11 cellular contexts compared by ENCODE assay signal in the genomic region with DNA sequence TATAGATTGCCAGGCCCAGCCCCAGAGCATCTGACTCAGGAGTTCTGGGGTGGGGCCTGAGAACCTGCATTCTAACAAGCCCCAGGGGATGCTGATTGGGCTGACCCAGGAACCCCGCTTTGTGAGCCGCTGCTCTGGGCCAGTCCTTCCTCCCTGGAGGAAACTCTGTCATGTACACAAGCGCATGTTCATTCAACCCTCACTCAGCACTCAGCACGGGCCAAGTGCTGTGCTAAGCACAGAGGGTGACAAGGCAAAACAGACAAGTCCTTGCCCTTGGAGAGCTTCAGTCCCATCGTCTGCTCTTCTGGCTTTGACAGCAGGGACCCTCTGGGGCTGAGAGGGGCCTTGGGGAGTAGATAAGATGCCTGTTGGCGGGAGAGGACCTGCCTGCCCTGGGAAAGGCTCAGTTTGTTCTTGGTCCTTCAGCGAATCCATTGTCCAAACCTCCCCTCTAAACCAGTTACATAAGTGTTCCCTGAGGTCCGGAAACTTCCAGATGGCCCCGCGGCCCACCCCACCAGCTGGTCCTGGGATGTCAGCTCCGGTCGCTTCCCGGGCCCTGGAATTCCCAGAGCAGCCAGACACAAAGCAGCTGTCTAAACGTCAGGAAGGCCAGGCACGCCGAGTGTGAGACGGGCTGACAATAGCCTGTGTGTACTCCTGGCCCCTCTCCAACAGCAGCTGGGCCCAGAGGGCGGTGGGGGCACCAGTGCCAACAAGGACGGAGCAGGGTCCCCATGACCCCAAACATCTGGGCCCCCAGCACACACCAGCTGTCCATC.
DNase-seq lines count a peak whose midpoint lies in the region; ATAC-seq, FAIRE-seq and TF ChIP-seq lines count a peak whose summit lies in the region.
"Had no signal": no experiment of that assay in that cellular context is flagged by ENCODE, and none has a peak within 500 bp of the region (broad histone marks: within the 10 kb centered on the region; RNA-seq: fewer than 3 reads in every experiment).

No MANE protein-coding gene starts in this region.

- TF ChIP-seq CTCF in dorsolateral prefrontal cortex (IDR thresholded peaks at IDR 0.05 in 54 of 56, conservative IDR thresholded peaks at IDR 0.05 in 2 of 56; ENCODE audit: low read depth in 1 of 56, partially characterized antibody in 56 of 56) (no peak), D721Med (IDR thresholded peaks at IDR 0.05; ENCODE audit: insufficient read depth, missing control alignments) (no peak)

- H3K27ac ChIP-seq in dorsolateral prefrontal cortex (peak overlapping the region in 50 of 59 donors; percentile 16 to 84 (median 62)), stomach smooth muscle (ENCODE audit: low read length) (peak overlapping the region; percentile 66)
- no peak overlapping the region for H3K27ac ChIP-seq in CD4-positive, alpha-beta memory T cell (ENCODE audit: low read depth, low read length)

- no peak overlapping the region for H3K4me3 Mint-ChIP-seq in CD4-positive, alpha-beta memory T cell
- H3K4me3 Mint-ChIP-seq: brain, HFFc6 had no signal

- H3K27me3 ChIP-seq in dorsolateral prefrontal cortex (no peaks in the 10 kb centered on the region), stomach smooth muscle (ENCODE audit: control insufficient read depth in 1 of 2, insufficient read depth in 2 of 2, low read length in 2 of 2) (no peaks in the 10 kb centered on the region)
- H3K27me3 ChIP-seq in CD4-positive, alpha-beta memory T cell (ENCODE audit: insufficient read depth, low read length), result no peaks in the 10 kb centered on the region

- no peaks in the 10 kb centered on the region for H3K36me3 ChIP-seq in stomach smooth muscle (ENCODE audit: control insufficient read depth in 2 of 2, insufficient read depth in 2 of 2, low read length in 2 of 2)
- H3K36me3 ChIP-seq in CD4-positive, alpha-beta memory T cell (ENCODE audit: insufficient read depth, low read length), result no peaks in the 10 kb centered on the region

- POLR2A ChIA-PET in CD4-positive, alpha-beta memory T cell (lab: Charles Lee; ENCODE audit: partially characterized antibody), result no interaction called here

- no peak overlapping the region for H3K27ac Mint-ChIP-seq in CD4-positive, alpha-beta memory T cell
- H3K27ac Mint-ChIP-seq: HFFc6 had no signal

- no peak overlapping the region for H3K9ac ChIP-seq in stomach smooth muscle (ENCODE audit: low read length in 2 of 2)

- FAIRE-seq in D721Med (lab: Jason Lieb, UNC), result no peak

- H3K4me1 ChIP-seq in stomach smooth muscle (ENCODE audit: control insufficient read depth, insufficient read depth, low read length), result peaks cover 29% of the 10 kb centered on the region
- H3K4me1 ChIP-seq in CD4-positive, alpha-beta memory T cell (ENCODE audit: insufficient read depth, low read length), result no peaks in the 10 kb centered on the region

- H3K4me3 ChIP-seq in dorsolateral prefrontal cortex (peak overlapping the region in 3 of 59 donors; percentile 18 to 38 (median 27)), stomach smooth muscle (ENCODE audit: low read length in 2 of 2) (peak overlapping the region in 1 of 2 donors; percentile 35)
- no peak overlapping the region for H3K4me3 ChIP-seq in CD4-positive, alpha-beta memory T cell (ENCODE audit: low read length in 2 of 2)

- H3K9me3 ChIP-seq in stomach smooth muscle (ENCODE audit: control insufficient read depth in 2 of 2, low read length in 2 of 2), result no peaks in the 10 kb centered on the region
- H3K9me3 ChIP-seq in CD4-positive, alpha-beta memory T cell (ENCODE audit: control insufficient read depth in 1 of 2, low read length in 2 of 2), result no peaks in the 10 kb centered on the region

- peaks cover 7 to 11% of the 10 kb centered on the region in 2 donors for H3K27me3 Mint-ChIP-seq in CD4-positive, alpha-beta memory T cell
- H3K27me3 Mint-ChIP-seq: brain had no signal

- DNase-seq in NCI-H345 treated with DMSO at 0.1 percent for 48 hours (lab: John Stamatoyannopoulos, UW; ENCODE audit: unreplicated experiment) (peak; percentile 51), dorsolateral prefrontal cortex (peak in 9 of 10 donors; percentile 29 to 77 (median 71)), medulla oblongata (ENCODE audit: extremely low spot score) (peak; percentile 76), epidermal melanocyte (ENCODE audit: insufficient read length, low spot score) (no peak), D721Med (ENCODE audit: insufficient read length, low spot score) (no peak)
- no peak for DNase-seq in CD4-positive, alpha-beta memory T cell
- DNase-seq: HFFc6; stimulated activated naive CD4-positive, alpha-beta T cell treated with Interleukin-2 at 50 U/mL for 16 hours had no signal

- ATAC-seq in GM21528 (IDR thresholded peaks at IDR 0.05; ENCODE audit: low FRiP score, unreplicated experiment), result no peak

- no peaks in the 10 kb centered on the region for H3K4me1 Mint-ChIP-seq in CD4-positive, alpha-beta memory T cell

- CTCF ChIA-PET in CD4-positive, alpha-beta memory T cell (lab: Charles Lee; ENCODE audit: partially characterized antibody), result interaction anchor here (0.7 to 2.1 kb wide), 3 partner anchors 10 to 49 kb away, joined by 3 to 6 read pairs (median 3); no protein-coding TSS in a partner anchor

- H3K36me3 Mint-ChIP-seq in CD4-positive, alpha-beta memory T cell, result no peaks in the 10 kb centered on the region
- H3K36me3 Mint-ChIP-seq: brain had no signal

- intact Hi-C loops in dorsolateral prefrontal cortex (cut with DNase I), result no loop called here
- intact Hi-C loops in CD4-positive, alpha-beta memory T cell (cut with micrococcal nuclease), result no loop called here

- H3K9me3 Mint-ChIP-seq in CD4-positive, alpha-beta memory T cell, result no peaks in the 10 kb centered on the region
- H3K9me3 Mint-ChIP-seq: HFFc6 had no signal

Comparison
In these comparisons a context has a peak if more than half of its experiments do, and no peak if none do; other contexts are left out.
1. DNase-seq: peak in NCI-H345 treated with DMSO at 0.1 percent for 48 hours (single experiment), dorsolateral prefrontal cortex (9 of 10) and medulla oblongata (single experiment); none in CD4-positive, alpha-beta memory T cell (0 of 5), epidermal melanocyte (single experiment) and D721Med (single experiment).